11 cellular contexts compared by ENCODE assay signal in genomic region chr2:219358170-219359075, GRCh38. TPM values are rescaled to one million over a fixed set of nuclear protein-coding genes. Genes with fewer than 3 reads are reported as not detected.
DNase-seq lines count a peak whose midpoint lies in the region; ATAC-seq, FAIRE-seq and TF ChIP-seq lines count a peak whose summit lies in the region.
"Had no signal": no experiment of that assay in that cellular context is flagged by ENCODE, and none has a peak within 500 bp of the region (broad histone marks: within the 10 kb centered on the region; RNA-seq: fewer than 3 reads in every experiment).

No MANE protein-coding gene starts in this region.

- H3K27ac ChIP-seq in HepG2 (ENCODE audit: extremely low read length, insufficient read depth, low read length), result no peak overlapping the region
- H3K27ac ChIP-seq in stomach smooth muscle (ENCODE audit: low read length), result no peak overlapping the region
- H3K27ac ChIP-seq in PC-9, result no peak overlapping the region
- H3K27ac ChIP-seq: gastroesophageal sphincter, sigmoid colon had no signal

- no peaks in the 10 kb centered on the region for H3F3A ChIP-seq in PC-9 (ENCODE audit: insufficient read depth, low read depth)

- no peak for DNase-seq in activated naive CD4-positive, alpha-beta T cell treated with anti-CD3 and anti-CD28 coated beads, Interleukin-2, amount 50 U/mL, for 16 hours
- DNase-seq in HepG2 (ENCODE audit: low spot score), result no peak
- DNase-seq in PC-9, result no peak
- DNase-seq: activated effector memory CD4-positive, alpha-beta T cell treated with Interleukin-2 at 50 U/mL for 16 hours; sigmoid colon had no signal

- H3K9me3 Mint-ChIP-seq in activated naive CD4-positive, alpha-beta T cell treated with anti-CD3 and anti-CD28 coated beads, Interleukin-2, amount 50 U/mL, for 24 hours, result no peaks in the 10 kb centered on the region
- H3K9me3 Mint-ChIP-seq in activated naive CD8-positive, alpha-beta T cell (ENCODE audit: low read depth), result no peaks in the 10 kb centered on the region

- ATAC-seq in HepG2 (peak; percentile 54), HG03520 (IDR thresholded peaks at IDR 0.05; ENCODE audit: unreplicated experiment) (no peak), HG03108 (IDR thresholded peaks at IDR 0.05; ENCODE audit: unreplicated experiment) (no peak)
- ATAC-seq: gastroesophageal sphincter had no signal

- BruUV-seq in HepG2 (replicated peaks; lab: Mats Ljungman, UMichigan) (no TSS peak), PC-9 (replicated peaks; lab: Mats Ljungman, UMichigan) (no TSS peak)

- H2AFZ ChIP-seq in HepG2 (ENCODE audit: low read length), result no peak overlapping the region
- no peak overlapping the region for H2AFZ ChIP-seq in PC-9

- H3K27me3 Mint-ChIP-seq in activated naive CD4-positive, alpha-beta T cell treated with anti-CD3 and anti-CD28 coated beads, Interleukin-2, amount 50 U/mL, for 24 hours, result peaks cover 19% of the 10 kb centered on the region
- peaks cover 26% of the 10 kb centered on the region for H3K27me3 Mint-ChIP-seq in activated naive CD8-positive, alpha-beta T cell

- H3K9me2 ChIP-seq in PC-9 (ENCODE audit: insufficient read depth), result no peaks in the 10 kb centered on the region

- H3K9ac ChIP-seq in HepG2 (ENCODE audit: insufficient read depth, low read depth, low read length), result no peak overlapping the region
- no peak overlapping the region for H3K9ac ChIP-seq in stomach smooth muscle (ENCODE audit: low read length in 2 of 2)

- POLR2A ChIA-PET in HepG2 (lab: Yijun Ruan, JAX), result interaction anchor here (1.3 kb wide), 1 partner anchor 30 kb away, joined by 4 read pairs; no protein-coding TSS in a partner anchor
- POLR2A ChIA-PET in PC-9 (lab: Charles Lee; ENCODE audit: unreplicated experiment), result no interaction called here

- peak overlapping the region; percentile 31 for H3K4me3 Mint-ChIP-seq in activated naive CD4-positive, alpha-beta T cell treated with anti-CD3 and anti-CD28 coated beads, Interleukin-2, amount 50 U/mL, for 24 hours
- H3K4me3 Mint-ChIP-seq in activated naive CD8-positive, alpha-beta T cell, result peak overlapping the region; percentile 48

- H3K36me3 Mint-ChIP-seq in activated naive CD4-positive, alpha-beta T cell treated with anti-CD3 and anti-CD28 coated beads, Interleukin-2, amount 50 U/mL, for 24 hours, result peaks cover 7% of the 10 kb centered on the region
- H3K36me3 Mint-ChIP-seq in activated naive CD8-positive, alpha-beta T cell, result peaks cover 11% of the 10 kb centered on the region

- H3K36me3 ChIP-seq in HepG2 (replicated peaks in 1 of 2; ENCODE audit: control insufficient read depth in 1 of 2, insufficient read depth in 2 of 2, low read length in 2 of 2) (no peaks in the 10 kb centered on the region), stomach smooth muscle (ENCODE audit: control insufficient read depth in 2 of 2, insufficient read depth in 2 of 2, low read length in 2 of 2) (no peaks in the 10 kb centered on the region), PC-9 (ENCODE audit: low read depth) (no peaks in the 10 kb centered on the region)
- H3K36me3 ChIP-seq: gastroesophageal sphincter, sigmoid colon had no signal

- no peak for TF ChIP-seq POLR2A in HepG2 (IDR thresholded peaks at IDR 0.05; ENCODE audit: insufficient read depth in 1 of 2, low read depth in 2 of 2, low read length in 2 of 2)

- CTCF ChIA-PET in HepG2 (lab: Yijun Ruan, JAX; ENCODE audit: low intra/inter-chr PET ratio, low total read pairs) (no interaction called here), PC-9 (lab: Charles Lee) (interaction anchor here (0.9 kb wide), 1 partner anchor 140 kb away, joined by 9 read pairs; no protein-coding TSS in a partner anchor)

- H3K27ac Mint-ChIP-seq in activated naive CD4-positive, alpha-beta T cell treated with anti-CD3 and anti-CD28 coated beads, Interleukin-2, amount 50 U/mL, for 24 hours, result no peak overlapping the region
- H3K27ac Mint-ChIP-seq in activated naive CD8-positive, alpha-beta T cell, result no peak overlapping the region

- H3K4me1 ChIP-seq in HepG2 (ENCODE audit: insufficient read depth, low read length) (no peaks in the 10 kb centered on the region), stomach smooth muscle (ENCODE audit: control insufficient read depth, insufficient read depth, low read length) (peaks cover 8% of the 10 kb centered on the region), PC-9 (replicated peaks; ENCODE audit: insufficient read depth) (no peaks in the 10 kb centered on the region)

- WGBS in HepG2 (ENCODE audit: low lambda C conversion rate), result 27% methylated on average over 59 of the region's 66 CpGs

- H3K27me3 ChIP-seq in HepG2 (ENCODE audit: control insufficient read depth in 1 of 2, insufficient read depth in 2 of 2, low read length in 2 of 2) (peaks cover 6 to 46% of the 10 kb centered on the region in 2 experiments), stomach smooth muscle (ENCODE audit: control insufficient read depth in 1 of 2, insufficient read depth in 2 of 2, low read length in 2 of 2) (peaks cover 28 to 33% of the 10 kb centered on the region in 2 donors), PC-9 (ENCODE audit: insufficient read depth, low read depth) (peaks cover 36% of the 10 kb centered on the region)

- H3K4me1 Mint-ChIP-seq in activated naive CD4-positive, alpha-beta T cell treated with anti-CD3 and anti-CD28 coated beads, Interleukin-2, amount 50 U/mL, for 24 hours, result no peaks in the 10 kb centered on the region
- H3K4me1 Mint-ChIP-seq in activated naive CD8-positive, alpha-beta T cell (ENCODE audit: low read depth), result peaks cover 6% of the 10 kb centered on the region

- no peak for FAIRE-seq in HepG2 (lab: Jason Lieb, UNC)

- no peak overlapping the region for H3K4me3 ChIP-seq in HepG2 (replicated peaks in 1 of 3; ENCODE audit: insufficient read depth in 1 of 3, low read depth in 2 of 3, low read length in 3 of 3)
- H3K4me3 ChIP-seq in stomach smooth muscle (ENCODE audit: low read length in 2 of 2), result peak overlapping the region; percentile 11 to 29
- no peak overlapping the region for H3K4me3 ChIP-seq in PC-9
- H3K4me3 ChIP-seq: gastroesophageal sphincter, sigmoid colon had no signal

- H3K79me2 ChIP-seq in HepG2 (ENCODE audit: insufficient read depth, low read length), result no peaks in the 10 kb centered on the region
- no peaks in the 10 kb centered on the region for H3K79me2 ChIP-seq in PC-9 (ENCODE audit: low read depth)

- H3K9me3 ChIP-seq in HepG2 (ENCODE audit: low read length), result no peaks in the 10 kb centered on the region
- no peaks in the 10 kb centered on the region for H3K9me3 ChIP-seq in stomach smooth muscle (ENCODE audit: control insufficient read depth in 2 of 2, low read length in 2 of 2)
- no peaks in the 10 kb centered on the region for H3K9me3 ChIP-seq in PC-9 (ENCODE audit: insufficient read depth, low read depth)
- H3K9me3 ChIP-seq: gastroesophageal sphincter, sigmoid colon had no signal

- intact Hi-C loops in HepG2 (cut with micrococcal nuclease; ENCODE audit: unreplicated experiment), result no loop called here
- intact Hi-C loops in PC-9 (cut with micrococcal nuclease; ENCODE audit: unreplicated experiment), result no loop called here

- H4K20me1 ChIP-seq in HepG2 (ENCODE audit: insufficient read depth, low read length), result no peaks in the 10 kb centered on the region
- no peaks in the 10 kb centered on the region for H4K20me1 ChIP-seq in PC-9 (ENCODE audit: insufficient read depth)

- TF ChIP-seq RAD21 in HepG2 (CRISPR knock-in tag; IDR thresholded peaks at IDR 0.05), result no peak

- H3K4me2 ChIP-seq in HepG2 (ENCODE audit: low read depth, low read length) (no peak overlapping the region), PC-9 (no peak overlapping the region)

- TF ChIP-seq EP300 in HepG2 (IDR thresholded peaks at IDR 0.05; ENCODE audit: low read depth in 2 of 2, low read length in 2 of 2) (no peak), HepG2 (CRISPR knock-in tag; IDR thresholded peaks at IDR 0.05; ENCODE audit: borderline replicate concordance) (no peak)

- TF ChIP-seq CTCF in HepG2 (CRISPR knock-in tag; IDR thresholded peaks at IDR 0.05) (no peak), PC-9 (conservative IDR thresholded peaks at IDR 0.05) (no peak)

- in situ Hi-C loops in HepG2 (cut with HindIII; ENCODE audit: extremely low pct_ligation_motif_present, low pct_unique_long_range_greater_than_20kb), result no loop called here

RNA-seq across cellular contexts. Expression of gene RESP18, which starts 25.9 kb away (rescaled TPM):
- total RNA-seq in HepG2 (2016; rRNA removed; fragmentation: Illumina TruSeq; extraction: Trizol) (not detected in 2 replicates), PC-9 (2021) (not detected in 2 replicates)
- total RNA-seq in HepG2 (2016; cell fraction: cytosol; rRNA removed; fragmentation: Illumina TruSeq; extraction: Trizol; ENCODE audit: low read depth), result not detected in 2 replicates
- not detected in 2 replicates for total RNA-seq in HepG2 (2016; cell fraction: insoluble cytoplasmic fraction; rRNA removed; fragmentation: Illumina TruSeq; extraction: Trizol)
- total RNA-seq in HepG2 (2016; cell fraction: membrane; rRNA removed; fragmentation: Illumina TruSeq; extraction: Trizol), result not detected in 2 replicates
- not detected in 2 replicates for total RNA-seq in HepG2 (2016; cell fraction: nucleus; rRNA removed; fragmentation: Illumina TruSeq; extraction: Trizol)
- not detected in 2 replicates for polyA plus RNA-seq in HepG2 (2011; rRNA removed)
- not detected in 2 replicates for polyA plus RNA-seq in HepG2 (2011; cell fraction: cytosol; rRNA removed)
- polyA plus RNA-seq in HepG2 (2011; cell fraction: nucleus; rRNA removed), result not detected in 2 replicates
- not detected in 2 replicates for polyA plus RNA-seq in HepG2 (2012)
- polyA plus RNA-seq in HepG2 (2016; cell fraction: cytosol; fragmentation: Illumina TruSeq; extraction: Trizol; ENCODE audit: low read depth), result not detected in 2 replicates
- not detected in 2 replicates for polyA plus RNA-seq in HepG2 (2016; cell fraction: insoluble cytoplasmic fraction; fragmentation: Illumina TruSeq; extraction: Trizol; ENCODE audit: low read depth)
- polyA plus RNA-seq in HepG2 (2016; cell fraction: membrane; fragmentation: Illumina TruSeq; extraction: Trizol; ENCODE audit: low read depth), result not detected in 2 replicates
- not detected in 2 replicates for polyA plus RNA-seq in HepG2 (2016; cell fraction: nucleus; fragmentation: Illumina TruSeq; extraction: Trizol; ENCODE audit: insufficient read depth, low read depth)
- polyA minus RNA-seq in HepG2 (2011; rRNA and poly(A)+ RNA removed; ENCODE audit: low replicate concordance), result not detected in 2 replicates
- polyA minus RNA-seq in HepG2 (2011; cell fraction: cytosol; rRNA and poly(A)+ RNA removed), result not detected in 2 replicates
- polyA minus RNA-seq in HepG2 (2011; cell fraction: nucleus; rRNA and poly(A)+ RNA removed), result not detected in 2 replicates
- total RNA-seq: gastroesophageal sphincter, sigmoid colon had no signal
- polyA plus RNA-seq: sigmoid colon had no signal

RNA-seq across cellular contexts. Expression of gene DNPEP, which starts 29.3 kb away (rescaled TPM):
- total RNA-seq in HepG2 (2016; rRNA removed; fragmentation: Illumina TruSeq; extraction: Trizol) (103 and 104 TPM in 2 replicates), PC-9 (2021) (99.1 and 107 TPM in 2 replicates)
- 50.2 and 51.7 TPM in 2 replicates for total RNA-seq in HepG2 (2016; cell fraction: cytosol; rRNA removed; fragmentation: Illumina TruSeq; extraction: Trizol; ENCODE audit: low read depth)
- total RNA-seq in HepG2 (2016; cell fraction: insoluble cytoplasmic fraction; rRNA removed; fragmentation: Illumina TruSeq; extraction: Trizol), result 93.4 and 106 TPM in 2 replicates
- 77.6 and 92.7 TPM in 2 replicates for total RNA-seq in HepG2 (2016; cell fraction: membrane; rRNA removed; fragmentation: Illumina TruSeq; extraction: Trizol)
- total RNA-seq in HepG2 (2016; cell fraction: nucleus; rRNA removed; fragmentation: Illumina TruSeq; extraction: Trizol), result 62.5 and 67.1 TPM in 2 replicates
- 109 and 130 TPM in 2 replicates for polyA plus RNA-seq in HepG2 (2011; rRNA removed)
- 66.5 and 97.7 TPM in 2 replicates for polyA plus RNA-seq in HepG2 (2011; cell fraction: cytosol; rRNA removed)
- 277 and 306 TPM in 2 replicates for polyA plus RNA-seq in HepG2 (2011; cell fraction: nucleus; rRNA removed)
- 76.3 and 101 TPM in 2 replicates for polyA plus RNA-seq in HepG2 (2012)
- 62.5 and 80.3 TPM in 2 replicates for polyA plus RNA-seq in HepG2 (2016; cell fraction: cytosol; fragmentation: Illumina TruSeq; extraction: Trizol; ENCODE audit: low read depth)
- 93.7 and 94.8 TPM in 2 replicates for polyA plus RNA-seq in HepG2 (2016; cell fraction: insoluble cytoplasmic fraction; fragmentation: Illumina TruSeq; extraction: Trizol; ENCODE audit: low read depth)
- 72.3 and 84.5 TPM in 2 replicates for polyA plus RNA-seq in HepG2 (2016; cell fraction: membrane; fragmentation: Illumina TruSeq; extraction: Trizol; ENCODE audit: low read depth)
- 145 and 149 TPM in 2 replicates for polyA plus RNA-seq in HepG2 (2016; cell fraction: nucleus; fragmentation: Illumina TruSeq; extraction: Trizol; ENCODE audit: insufficient read depth, low read depth)
- 78.0 and 193 TPM in 2 replicates for polyA minus RNA-seq in HepG2 (2011; rRNA and poly(A)+ RNA removed; ENCODE audit: low replicate concordance)
- 37.2 and 45.9 TPM in 2 replicates for polyA minus RNA-seq in HepG2 (2011; cell fraction: cytosol; rRNA and poly(A)+ RNA removed)
- polyA minus RNA-seq in HepG2 (2011; cell fraction: nucleus; rRNA and poly(A)+ RNA removed), result 77.3 and 82.6 TPM in 2 replicates

RNA-seq across cellular contexts. Expression of gene PTPRN, which starts 49.2 kb away (rescaled TPM):
- total RNA-seq in HepG2 (2016; rRNA removed; fragmentation: Illumina TruSeq; extraction: Trizol), result not detected in 2 replicates
- not detected in 2 replicates for total RNA-seq in HepG2 (2016; cell fraction: cytosol; rRNA removed; fragmentation: Illumina TruSeq; extraction: Trizol; ENCODE audit: low read depth)
- total RNA-seq in HepG2 (2016; cell fraction: insoluble cytoplasmic fraction; rRNA removed; fragmentation: Illumina TruSeq; extraction: Trizol), result not detected in 2 replicates
- total RNA-seq in HepG2 (2016; cell fraction: membrane; rRNA removed; fragmentation: Illumina TruSeq; extraction: Trizol), result not detected in 2 replicates
- not detected in 2 replicates for total RNA-seq in HepG2 (2016; cell fraction: nucleus; rRNA removed; fragmentation: Illumina TruSeq; extraction: Trizol)
- 0.24 and 0.26 TPM in 2 replicates for polyA plus RNA-seq in HepG2 (2011; rRNA removed)
- 0.05 and 0.10 TPM in 2 replicates for polyA plus RNA-seq in HepG2 (2011; cell fraction: cytosol; rRNA removed)
- polyA plus RNA-seq in HepG2 (2011; cell fraction: nucleus; rRNA removed), result 0.08 and 0.12 TPM in 2 replicates
- 0.51 and 0.74 TPM in 2 replicates for polyA plus RNA-seq in HepG2 (2012)
- not detected in 2 replicates for polyA plus RNA-seq in HepG2 (2016; cell fraction: cytosol; fragmentation: Illumina TruSeq; extraction: Trizol; ENCODE audit: low read depth)
- not detected in 2 replicates for polyA plus RNA-seq in HepG2 (2016; cell fraction: insoluble cytoplasmic fraction; fragmentation: Illumina TruSeq; extraction: Trizol; ENCODE audit: low read depth)
- polyA plus RNA-seq in HepG2 (2016; cell fraction: membrane; fragmentation: Illumina TruSeq; extraction: Trizol; ENCODE audit: low read depth), result not detected in 2 replicates
- not detected in 2 replicates for polyA plus RNA-seq in HepG2 (2016; cell fraction: nucleus; fragmentation: Illumina TruSeq; extraction: Trizol; ENCODE audit: insufficient read depth, low read depth)
- polyA minus RNA-seq in HepG2 (2011; rRNA and poly(A)+ RNA removed; ENCODE audit: low replicate concordance), result 0.06 TPM in 1 of 2 replicates, not detected in the other
- not detected in 2 replicates for polyA minus RNA-seq in HepG2 (2011; cell fraction: cytosol; rRNA and poly(A)+ RNA removed)
- not detected in 2 replicates for polyA minus RNA-seq in HepG2 (2011; cell fraction: nucleus; rRNA and poly(A)+ RNA removed)
- not detected in 2 replicates for total RNA-seq in PC-9 (2021)

RNA-seq across cellular contexts. Expression of gene DES, which starts 59.8 kb away (rescaled TPM):
- total RNA-seq in HepG2 (2016; rRNA removed; fragmentation: Illumina TruSeq; extraction: Trizol), result not detected in 2 replicates
- total RNA-seq in HepG2 (2016; cell fraction: cytosol; rRNA removed; fragmentation: Illumina TruSeq; extraction: Trizol; ENCODE audit: low read depth), result 0.10 TPM in 1 of 2 replicates, not detected in the other
- total RNA-seq in HepG2 (2016; cell fraction: insoluble cytoplasmic fraction; rRNA removed; fragmentation: Illumina TruSeq; extraction: Trizol), result not detected in 2 replicates
- total RNA-seq in HepG2 (2016; cell fraction: membrane; rRNA removed; fragmentation: Illumina TruSeq; extraction: Trizol), result not detected in 2 replicates
- total RNA-seq in HepG2 (2016; cell fraction: nucleus; rRNA removed; fragmentation: Illumina TruSeq; extraction: Trizol), result not detected in 2 replicates
- polyA plus RNA-seq in HepG2 (2011; rRNA removed), result 0.21 TPM in 1 of 2 replicates, not detected in the other
- polyA plus RNA-seq in HepG2 (2011; cell fraction: cytosol; rRNA removed), result 0.05 and 0.09 TPM in 2 replicates
- 0.51 TPM in 1 of 2 replicates, not detected in the other for polyA plus RNA-seq in HepG2 (2011; cell fraction: nucleus; rRNA removed)
- not detected in 2 replicates for polyA plus RNA-seq in HepG2 (2012)
- not detected in 2 replicates for polyA plus RNA-seq in HepG2 (2016; cell fraction: cytosol; fragmentation: Illumina TruSeq; extraction: Trizol; ENCODE audit: low read depth)
- not detected in 2 replicates for polyA plus RNA-seq in HepG2 (2016; cell fraction: insoluble cytoplasmic fraction; fragmentation: Illumina TruSeq; extraction: Trizol; ENCODE audit: low read depth)
- not detected in 2 replicates for polyA plus RNA-seq in HepG2 (2016; cell fraction: membrane; fragmentation: Illumina TruSeq; extraction: Trizol; ENCODE audit: low read depth)
- polyA plus RNA-seq in HepG2 (2016; cell fraction: nucleus; fragmentation: Illumina TruSeq; extraction: Trizol; ENCODE audit: insufficient read depth, low read depth), result not detected in 2 replicates
- 0.06 and 8.3 TPM in 2 replicates for polyA minus RNA-seq in HepG2 (2011; rRNA and poly(A)+ RNA removed; ENCODE audit: low replicate concordance)
- polyA minus RNA-seq in HepG2 (2011; cell fraction: cytosol; rRNA and poly(A)+ RNA removed), result not detected in 2 replicates
- not detected in 2 replicates for polyA minus RNA-seq in HepG2 (2011; cell fraction: nucleus; rRNA and poly(A)+ RNA removed)
- total RNA-seq in PC-9 (2021), result 0.60 TPM in 1 of 2 replicates, not detected in the other

Comparison
In these comparisons a context has a peak if more than half of its experiments do, and no peak if none do; other contexts are left out.
1. H3K4me3 ChIP-seq: peak in stomach smooth muscle (2 of 2); none in HepG2 (0 of 3) and PC-9 (single experiment).